In the genomic region with DNA sequence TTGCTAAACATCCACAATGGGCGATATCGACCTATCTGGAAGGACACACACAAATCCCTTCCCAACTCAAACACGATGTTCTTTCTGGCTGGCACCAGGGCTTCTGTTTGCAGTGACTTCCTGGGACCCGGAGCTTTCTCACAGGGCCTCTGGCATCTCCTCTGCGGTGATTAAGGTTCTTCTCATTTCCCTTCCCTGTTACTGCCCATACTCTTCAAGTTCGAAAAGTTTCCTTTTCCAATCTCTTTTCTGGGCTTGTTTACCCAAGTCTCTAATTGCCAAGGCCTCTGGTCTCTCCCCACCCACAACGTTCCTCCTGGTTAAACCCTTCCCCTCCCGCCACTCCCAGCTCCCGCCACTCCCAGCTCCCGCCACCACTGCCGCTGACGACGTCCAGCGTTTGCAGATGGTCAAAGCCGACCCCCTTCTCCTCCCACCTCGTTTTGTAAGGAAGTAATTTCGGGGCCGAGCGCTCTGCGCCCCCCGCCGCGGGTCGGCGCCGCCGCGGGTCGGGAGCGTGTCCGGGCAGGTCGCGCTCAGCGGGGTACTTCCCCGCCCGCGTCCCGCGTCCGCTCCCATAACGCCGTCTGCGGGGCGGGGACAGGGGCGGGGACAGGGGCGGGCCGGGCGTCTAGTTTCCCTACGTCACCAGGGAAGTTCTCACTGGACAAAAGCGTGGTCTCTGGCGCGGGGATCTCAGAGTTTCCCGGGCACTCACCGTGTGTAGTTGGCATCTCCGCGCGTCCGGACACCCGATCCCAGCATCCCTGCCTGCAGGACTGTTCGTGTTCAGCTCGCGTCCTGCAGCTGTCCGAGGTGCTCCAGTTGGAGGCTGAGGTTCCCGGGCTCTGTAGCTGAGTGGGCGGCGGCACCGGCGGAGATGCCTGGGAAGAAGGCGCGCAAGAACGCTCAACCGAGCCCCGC, we compare ENCODE assay signal across 8 cellular contexts. TPM values are rescaled to one million over a fixed set of nuclear protein-coding genes. Genes with fewer than 3 reads are reported as not detected.
DNase-seq lines count a peak whose midpoint lies in the region; ATAC-seq and TF ChIP-seq lines count a peak whose summit lies in the region.

Gene PMAIP1, plus strand, starts transcription at position 699 of the 924 bp plus-strand sequence. Its CDS starts 182 bp downstream, at position 881.

- peak; percentile 60 for ATAC-seq in HG02870 (IDR thresholded peaks at IDR 0.05; ENCODE audit: unreplicated experiment)
- ATAC-seq in T-cell (replicated peaks in 1 of 4) = peak; percentile 86 to 91 (median 88)
- peak; percentile 97 to 98 for ATAC-seq in left cardiac atrium
- peak; percentile 91 for ATAC-seq in aorta (ENCODE audit: low FRiP score)

- H3K4me1 ChIP-seq in adipocyte (ENCODE audit: control insufficient read depth, insufficient read depth, low read length) (peaks cover 18% of the 10 kb centered on the region), aorta (ENCODE audit: control insufficient read depth in 1 of 2, insufficient read depth in 2 of 2, low read length in 2 of 2) (no peaks in the 10 kb centered on the region)

- peak within 1 kb of the TSS; percentile 96 for H3K27ac Mint-ChIP-seq in T-cell

- intact Hi-C loops in left cardiac atrium (cut with DNase I) (no loop called here), aorta (cut with DNase I) (no loop called here)

- in situ Hi-C loops in GM13976 (cut with MboI; ENCODE audit: low sequenced_read_pairs, unreplicated experiment) = loop anchor here (10.0 kb wide), 1 partner anchor 55 kb away; no protein-coding TSS in a partner anchor

- no peaks in the 10 kb centered on the region for H3K27me3 Mint-ChIP-seq in T-cell

- CTCF ChIA-PET in T-cell (lab: Charles Lee) = interaction anchor here (0.7 to 1.1 kb wide), 2 partner anchors 25 to 63 kb away, joined by 3 read pairs; no protein-coding TSS in a partner anchor

- H3K9ac ChIP-seq in adipocyte (ENCODE audit: low read length) = peak within 1 kb of the TSS; percentile 79

- H3K27me3 ChIP-seq in adipocyte (replicated peaks; ENCODE audit: control insufficient read depth, insufficient read depth, low read length) (no peaks in the 10 kb centered on the region), aorta (ENCODE audit: control insufficient read depth in 1 of 2, insufficient read depth in 2 of 2, low read length in 1 of 2) (peaks cover 0 to 3% of the 10 kb centered on the region in 2 donors)

- no peak within 1 kb of the TSS for H3K27ac ChIP-seq in aorta (ENCODE audit: low read depth in 1 of 2, low read length in 2 of 2)

- WGBS in aorta, 2 donors = 2% methylated on average over 72 to 73 of the region's 73 CpGs

- H3K9me3 ChIP-seq in adipocyte (ENCODE audit: control insufficient read depth, low read length) (no peaks in the 10 kb centered on the region), aorta (ENCODE audit: control insufficient read depth, low read length) (no peaks in the 10 kb centered on the region)

- POLR2A ChIA-PET in T-cell (lab: Charles Lee) = interaction anchor here in 1 of 2 donors (0.6 to 2.3 kb wide), 5 partner anchors 10 to 47 kb away, joined by 3 to 10 read pairs (median 3); no protein-coding TSS in a partner anchor

- H3K36me3 Mint-ChIP-seq in T-cell = peaks cover 11% of the 10 kb centered on the region

- H3K4me3 ChIP-seq in adipocyte (ENCODE audit: low read length) = peak within 1 kb of the TSS; percentile 79
- H3K4me3 ChIP-seq in aorta (ENCODE audit: low read length in 2 of 2) = peak within 1 kb of the TSS; percentile 19 to 39

- peaks cover 38 to 43% (median 39%) of the 10 kb centered on the region in 3 donors for H3K4me1 Mint-ChIP-seq in T-cell

- peak within 1 kb of the TSS; percentile 90 to 97 (median 95) for H3K4me3 Mint-ChIP-seq in T-cell

- peak; percentile 94 for DNase-seq in GM13976 (ENCODE audit: low spot score)
- DNase-seq in NCI-H146 treated with DMSO at 0.1 percent for 48 hours (lab: John Stamatoyannopoulos, UW; ENCODE audit: unreplicated experiment) = peak; percentile 99
- DNase-seq in T-cell = peak; percentile 66 to 86 (median 77)
- peak; percentile 98 for DNase-seq in adipocyte (ENCODE audit: low read depth)
- DNase-seq in left cardiac atrium = peak; percentile 82
- DNase-seq in pulmonary artery endothelial cell (ENCODE audit: low read depth, low spot score) = peak; percentile 74
- peak; percentile 81 to 91 for DNase-seq in aorta

- H3K9me3 Mint-ChIP-seq in T-cell = no peaks in the 10 kb centered on the region

- peak; percentile 5 for TF ChIP-seq CTCF in GM13976 (IDR thresholded peaks at IDR 0.05; ENCODE audit: borderline replicate concordance, control extremely low read depth, extremely low read depth, insufficient read depth, missing control alignments)

- H3K36me3 ChIP-seq in adipocyte (ENCODE audit: control insufficient read depth, insufficient read depth, low read length, severe bottlenecking) (peaks cover 4% of the 10 kb centered on the region), aorta (ENCODE audit: control insufficient read depth in 1 of 2, insufficient read depth in 2 of 2, low read length in 1 of 2) (no peaks in the 10 kb centered on the region)

RNA-seq across cellular contexts. Expression of gene PMAIP1, which starts in this region (rescaled TPM):
- total RNA-seq in T-cell (10 to 100 TPM; 17.8 to 81.5 (median 20.4) TPM), left cardiac atrium (under 1 TPM; 0.50 TPM), pulmonary artery endothelial cell (13.7 and 20.6 TPM in 2 replicates), aorta (1 to 10 TPM in 1 of 2 donors, under 1 TPM in 1; 0.24 to 1.3 TPM)
- polyA plus RNA-seq in aorta = 1 to 10 TPM in 1 of 2 donors, under 1 TPM in 1; 0.20 to 1.0 TPM

Comparison
In these comparisons a context has a peak if more than half of its experiments do, and no peak if none do; other contexts are left out.
1. Peak in DNase-seq and ATAC-seq in left cardiac atrium; RNA of the gene not detected or under 1 TPM.